In the genomic region with DNA sequence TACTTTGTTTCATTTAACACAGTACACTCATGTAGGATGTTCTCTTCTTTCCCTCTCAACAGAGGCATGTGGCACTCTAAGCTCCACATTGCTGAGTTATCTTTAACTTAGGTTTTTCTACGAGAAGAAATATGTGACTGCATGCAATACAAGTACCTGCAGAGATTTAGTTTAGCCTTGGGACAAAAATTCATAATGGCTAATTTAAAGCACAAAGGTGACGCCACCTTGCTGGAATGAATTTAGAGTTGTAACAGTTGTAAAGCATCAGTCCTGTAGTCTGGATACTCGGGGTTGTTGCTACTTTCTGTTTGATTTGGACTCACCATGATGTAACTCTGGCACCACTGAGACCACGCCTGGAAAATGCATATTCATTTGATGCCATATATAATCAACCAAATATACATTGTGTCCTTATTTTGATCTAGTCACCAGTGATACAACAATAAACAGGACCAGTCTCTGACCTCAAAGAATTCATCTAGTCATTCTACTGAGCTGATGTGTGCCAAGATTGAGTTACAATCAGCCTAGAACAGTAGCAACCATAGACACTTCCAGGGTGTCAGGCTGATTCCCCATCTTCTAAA, we compare ENCODE assay signal across 23 cellular contexts.
"Had no signal": no experiment of that assay in that cellular context is flagged by ENCODE, and none has a peak within 500 bp of the region (broad histone marks: within the 10 kb centered on the region; RNA-seq: fewer than 3 reads in every experiment).

No MANE protein-coding gene starts in this region.

- H3K27ac ChIP-seq: brain microvascular endothelial cell, KMS-11, RWPE1, SJCRH30, VCaP had no signal

- ATAC-seq: activated CD4-positive, alpha-beta T cell treated with anti-CD3 and anti-CD28 coated beads for 36 hours; activated CD8-positive, alpha-beta T cell treated with anti-CD3 and anti-CD28 coated beads for 36 hours; activated T-cell treated with anti-CD3 and anti-CD28 coated beads, Interleukin-2, amount 50 U/mL, for 72 hours; Panc1 had no signal

- H3K27ac Mint-ChIP-seq: activated CD4-positive, alpha-beta T cell treated with anti-CD3 and anti-CD28 coated beads for 36 hours; activated CD8-positive, alpha-beta T cell treated with anti-CD3 and anti-CD28 coated beads for 36 hours; activated naive CD4-positive, alpha-beta T cell treated with anti-CD3 and anti-CD28 coated beads, Interleukin-2, amount 10 ng/mL, durations not matched to agents 7 days and 5 days; activated naive CD8-positive, alpha-beta T cell treated with anti-CD3 and anti-CD28 coated beads for 36 hours; activated T-cell treated with anti-CD3 and anti-CD28 coated beads, Interleukin-2, amount 50 U/mL, for 72 hours; activated T-helper 2 cell treated with anti-CD3 and anti-CD28 coated beads, Interferon-gamma antibody, Interleukin-2, Interleukin-4, amounts not matched to agents 10 μg/mL and 5 μg/mL and 100 μg/mL, durations not matched to agents 14 hours and 24 hours and 36 hours had no signal

- H3K9me2 ChIP-seq: SK-N-SH had no signal

- H3K27me3 ChIP-seq: brain microvascular endothelial cell, SJCRH30 had no signal

- H3K4me1 Mint-ChIP-seq: activated CD4-positive, alpha-beta T cell treated with anti-CD3 and anti-CD28 coated beads for 36 hours; activated naive CD4-positive, alpha-beta T cell treated with anti-CD3 and anti-CD28 coated beads, Interleukin-2, amount 10 ng/mL, durations not matched to agents 7 days and 5 days; activated naive CD8-positive, alpha-beta T cell treated with anti-CD3 and anti-CD28 coated beads for 36 hours had no signal

- H3K4me1 ChIP-seq: SJCRH30 had no signal

- H3K9me3 ChIP-seq: SJCRH30, SK-N-SH had no signal

- H3K9ac ChIP-seq: KMS-11, SK-N-SH had no signal

- H3K4me3 ChIP-seq: SJCRH30 had no signal

- H3K36me3 ChIP-seq: brain microvascular endothelial cell, SJCRH30 had no signal

- H3K27me3 Mint-ChIP-seq: activated CD4-positive, alpha-beta T cell treated with anti-CD3 and anti-CD28 coated beads for 36 hours; activated CD8-positive, alpha-beta T cell treated with anti-CD3 and anti-CD28 coated beads for 36 hours; activated naive CD4-positive, alpha-beta T cell treated with anti-CD3 and anti-CD28 coated beads, Interleukin-2, amount 10 ng/mL, durations not matched to agents 7 days and 5 days; activated naive CD8-positive, alpha-beta T cell treated with anti-CD3 and anti-CD28 coated beads for 36 hours had no signal

- DNase-seq: activated CD4-positive, alpha-beta T cell treated with anti-CD3 and anti-CD28 coated beads for 36 hours; activated CD8-positive, alpha-beta memory T cell treated with anti-CD3 and anti-CD28 coated beads, Interleukin-2, amount 50 U/mL, for 4 hours; activated CD8-positive, alpha-beta T cell treated with anti-CD3 and anti-CD28 coated beads for 36 hours; activated gamma-delta T cell treated with Interleukin-2 at 50 U/mL for 16 hours; activated naive CD4-positive, alpha-beta T cell treated with anti-CD3 and anti-CD28 coated beads, Interleukin-2, amount 10 ng/mL, durations not matched to agents 7 days and 5 days; activated naive CD8-positive, alpha-beta T cell treated with anti-CD3 and anti-CD28 coated beads for 36 hours; activated T-cell treated with anti-CD3 and anti-CD28 coated beads, Interleukin-2, amount 50 U/mL, for 72 hours; brain microvascular endothelial cell; NCI-H1105 treated with DMSO at 0.1 percent for 48 hours; NCI-H1436 treated with DMSO at 0.1 percent for 48 hours; NCI-H187; NCI-H2081; NCI-H446; NCI-H524; Right ventricle myocardium superior; SJCRH30; SK-N-SH; T-helper 1 cell had no signal

- H3K4me3 Mint-ChIP-seq: activated CD4-positive, alpha-beta T cell treated with anti-CD3 and anti-CD28 coated beads for 36 hours; activated CD8-positive, alpha-beta T cell treated with anti-CD3 and anti-CD28 coated beads for 36 hours; activated naive CD4-positive, alpha-beta T cell treated with anti-CD3 and anti-CD28 coated beads, Interleukin-2, amount 10 ng/mL, durations not matched to agents 7 days and 5 days; activated naive CD8-positive, alpha-beta T cell treated with anti-CD3 and anti-CD28 coated beads for 36 hours; activated T-cell treated with anti-CD3 and anti-CD28 coated beads, Interleukin-2, amount 50 U/mL, for 72 hours had no signal

- H3K4me2 ChIP-seq: KMS-11, SK-N-SH had no signal

- H3K36me3 Mint-ChIP-seq: activated naive CD4-positive, alpha-beta T cell treated with anti-CD3 and anti-CD28 coated beads, Interleukin-2, amount 10 ng/mL, durations not matched to agents 7 days and 5 days; activated naive CD8-positive, alpha-beta T cell treated with anti-CD3 and anti-CD28 coated beads for 36 hours had no signal
